25 cellular contexts compared by ENCODE assay signal in the genomic region with DNA sequence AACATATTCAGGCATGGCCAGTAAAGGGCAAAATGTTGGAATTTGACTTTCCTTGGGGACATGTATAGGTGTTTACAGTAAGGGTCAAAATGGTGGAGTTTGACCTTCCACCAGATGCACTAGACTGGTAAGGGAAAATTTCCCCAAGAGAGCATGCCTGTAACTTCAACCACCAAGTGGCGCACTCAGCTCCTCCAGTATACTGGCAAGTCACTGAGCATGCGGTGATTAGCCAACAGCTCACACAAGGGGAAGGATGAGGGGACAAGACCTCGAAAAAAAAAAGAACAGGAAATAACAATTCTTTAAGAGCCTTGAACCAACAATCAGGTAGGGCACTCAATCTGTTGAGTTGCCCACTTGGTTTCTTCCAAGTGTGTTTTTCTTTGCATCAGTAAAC.
DNase-seq lines count a peak whose midpoint lies in the region; ATAC-seq, FAIRE-seq and TF ChIP-seq lines count a peak whose summit lies in the region.
"Had no signal": no experiment of that assay in that cellular context is flagged by ENCODE, and none has a peak within 500 bp of the region (broad histone marks: within the 10 kb centered on the region; RNA-seq: fewer than 3 reads in every experiment).

No MANE protein-coding gene starts in this region.

- H3K27ac Mint-ChIP-seq in WTC11: no peak overlapping the region
- H3K27ac Mint-ChIP-seq: activated T-cell treated with anti-CD3 and anti-CD28 coated beads, Interleukin-2, amount 50 U/mL, for 72 hours; CD8-positive, alpha-beta memory T cell; T-cell had no signal

- peak; percentile 20 for TF ChIP-seq CTCF in C4-2B (conservative IDR thresholded peaks at IDR 0.05)
- no peak for TF ChIP-seq CTCF in WTC11 (IDR thresholded peaks at IDR 0.05)
- no peak for TF ChIP-seq CTCF in D721Med (IDR thresholded peaks at IDR 0.05; ENCODE audit: insufficient read depth, missing control alignments)

- H3K27ac ChIP-seq in C4-2B: no peak overlapping the region
- H3K27ac ChIP-seq: GM23248, thoracic aorta, vagina had no signal

- peaks cover 29% of the 10 kb centered on the region for H3K4me1 Mint-ChIP-seq in WTC11
- H3K4me1 Mint-ChIP-seq: CD8-positive, alpha-beta memory T cell; T-cell had no signal

- FAIRE-seq in D721Med (lab: Jason Lieb, UNC): no peak
- FAIRE-seq: kidney, TTC549 had no signal

- POLR2A ChIA-PET in WTC11 (lab: Charles Lee): no interaction called here

- peak; percentile 76 for ATAC-seq in WTC11
- ATAC-seq: activated T-cell treated with anti-CD3 and anti-CD28 coated beads, Interleukin-2, amount 50 U/mL, for 72 hours; Right ventricle myocardium inferior; T-cell had no signal

- no peak overlapping the region for H3K4me3 Mint-ChIP-seq in WTC11
- H3K4me3 Mint-ChIP-seq: activated T-cell treated with anti-CD3 and anti-CD28 coated beads, Interleukin-2, amount 50 U/mL, for 72 hours; CD8-positive, alpha-beta memory T cell; T-cell had no signal

- H3K36me3 Mint-ChIP-seq in WTC11: peaks cover 31% of the 10 kb centered on the region
- H3K36me3 Mint-ChIP-seq: CD8-positive, alpha-beta memory T cell; T-cell had no signal

- no peaks in the 10 kb centered on the region for H3K27me3 Mint-ChIP-seq in WTC11 (ENCODE audit: low read depth)
- H3K27me3 Mint-ChIP-seq: CD8-positive, alpha-beta memory T cell; T-cell had no signal

- H3K9me3 Mint-ChIP-seq in WTC11: peaks cover 53% of the 10 kb centered on the region

- CTCF ChIA-PET in WTC11 (lab: Charles Lee): no interaction called here

- DNase-seq in H4 (ENCODE audit: low spot score): peak; percentile 34
- DNase-seq in NOMO-1 treated with DMSO at 0.1 percent for 48 hours (lab: John Stamatoyannopoulos, UW; ENCODE audit: unreplicated experiment): peak; percentile 12
- DNase-seq in WTC11 (ENCODE audit: low spot score): no peak
- DNase-seq in HPDE6-E6E7 (ENCODE audit: extremely low spot score): no peak
- DNase-seq in NCI-H1092 (lab: John Stamatoyannopoulos, UW): no peak
- DNase-seq in D721Med (ENCODE audit: insufficient read length, low spot score): no peak
- DNase-seq: activated CD4-positive, alpha-beta T cell treated with anti-CD3 and anti-CD28 coated beads for 4 hours; activated naive CD4-positive, alpha-beta T cell treated with anti-CD3 and anti-CD28 coated beads, Interleukin-2, amount 50 U/mL, for 16 hours; activated T-cell treated with anti-CD3 and anti-CD28 coated beads, Interleukin-2, amount 50 U/mL, for 72 hours; CD8-positive, alpha-beta memory T cell; cortex of kidney; GM23248; kidney; NCI-H1694 treated with DMSO at 0.1 percent for 48 hours; NCI-H446 treated with DMSO at 0.1 percent for 48 hours; NK-92 treated with Interleukin-12 subunit alpha and Interleukin-12 subunit beta, amount 100 ng/mL, for 24 hours; occipital lobe; stimulated activated CD4-positive, alpha-beta T cell treated with anti-CD3 and anti-CD28 coated beads, Interleukin-4, amount 100 ng/mL, for 1 hour; stimulated activated naive CD4-positive, alpha-beta T cell; T-cell had no signal

TF ChIP-seq in WTC11, 78 proteins besides CTCF, POLR2A, EP300 and RAD21:
- no peak for TF ChIP-seq NFATC4 (CRISPR knock-in tag; IDR thresholded peaks at IDR 0.05)
- TF ChIP-seq RELA (CRISPR knock-in tag; IDR thresholded peaks at IDR 0.05; ENCODE audit: borderline replicate concordance): no peak
- TF ChIP-seq NFE2L1 (CRISPR knock-in tag; IDR thresholded peaks at IDR 0.05): no peak
- TF ChIP-seq FOXJ3 (CRISPR knock-in tag; IDR thresholded peaks at IDR 0.05; ENCODE audit: borderline replicate concordance): no peak
- no peak for TF ChIP-seq MXD4 (CRISPR knock-in tag; IDR thresholded peaks at IDR 0.05; ENCODE audit: borderline replicate concordance)
- no peak for TF ChIP-seq TP53 (CRISPR knock-in tag; IDR thresholded peaks at IDR 0.05)
- TF ChIP-seq JUN (CRISPR knock-in tag; IDR thresholded peaks at IDR 0.05): no peak
- TF ChIP-seq, protein P1, sequence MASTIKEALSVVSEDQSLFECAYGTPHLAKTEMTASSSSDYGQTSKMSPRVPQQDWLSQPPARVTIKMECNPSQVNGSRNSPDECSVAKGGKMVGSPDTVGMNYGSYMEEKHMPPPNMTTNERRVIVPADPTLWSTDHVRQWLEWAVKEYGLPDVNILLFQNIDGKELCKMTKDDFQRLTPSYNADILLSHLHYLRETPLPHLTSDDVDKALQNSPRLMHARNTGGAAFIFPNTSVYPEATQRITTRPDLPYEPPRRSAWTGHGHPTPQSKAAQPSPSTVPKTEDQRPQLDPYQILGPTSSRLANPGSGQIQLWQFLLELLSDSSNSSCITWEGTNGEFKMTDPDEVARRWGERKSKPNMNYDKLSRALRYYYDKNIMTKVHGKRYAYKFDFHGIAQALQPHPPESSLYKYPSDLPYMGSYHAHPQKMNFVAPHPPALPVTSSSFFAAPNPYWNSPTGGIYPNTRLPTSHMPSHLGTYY (CRISPR knock-in tag; IDR thresholded peaks at IDR 0.05): no peak
- no peak for TF ChIP-seq ZNF219 (CRISPR knock-in tag; IDR thresholded peaks at IDR 0.05; ENCODE audit: borderline replicate concordance)
- TF ChIP-seq NR2C2 (CRISPR knock-in tag; IDR thresholded peaks at IDR 0.05): no peak
- TF ChIP-seq, protein P2, sequence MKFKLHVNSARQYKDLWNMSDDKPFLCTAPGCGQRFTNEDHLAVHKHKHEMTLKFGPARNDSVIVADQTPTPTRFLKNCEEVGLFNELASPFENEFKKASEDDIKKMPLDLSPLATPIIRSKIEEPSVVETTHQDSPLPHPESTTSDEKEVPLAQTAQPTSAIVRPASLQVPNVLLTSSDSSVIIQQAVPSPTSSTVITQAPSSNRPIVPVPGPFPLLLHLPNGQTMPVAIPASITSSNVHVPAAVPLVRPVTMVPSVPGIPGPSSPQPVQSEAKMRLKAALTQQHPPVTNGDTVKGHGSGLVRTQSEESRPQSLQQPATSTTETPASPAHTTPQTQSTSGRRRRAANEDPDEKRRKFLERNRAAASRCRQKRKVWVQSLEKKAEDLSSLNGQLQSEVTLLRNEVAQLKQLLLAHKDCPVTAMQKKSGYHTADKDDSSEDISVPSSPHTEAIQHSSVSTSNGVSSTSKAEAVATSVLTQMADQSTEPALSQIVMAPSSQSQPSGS (CRISPR knock-in tag; IDR thresholded peaks at IDR 0.05; ENCODE audit: borderline replicate concordance, low read depth): no peak
- no peak for TF ChIP-seq FOXP4 (CRISPR knock-in tag; IDR thresholded peaks at IDR 0.05)
- TF ChIP-seq, protein P3, sequence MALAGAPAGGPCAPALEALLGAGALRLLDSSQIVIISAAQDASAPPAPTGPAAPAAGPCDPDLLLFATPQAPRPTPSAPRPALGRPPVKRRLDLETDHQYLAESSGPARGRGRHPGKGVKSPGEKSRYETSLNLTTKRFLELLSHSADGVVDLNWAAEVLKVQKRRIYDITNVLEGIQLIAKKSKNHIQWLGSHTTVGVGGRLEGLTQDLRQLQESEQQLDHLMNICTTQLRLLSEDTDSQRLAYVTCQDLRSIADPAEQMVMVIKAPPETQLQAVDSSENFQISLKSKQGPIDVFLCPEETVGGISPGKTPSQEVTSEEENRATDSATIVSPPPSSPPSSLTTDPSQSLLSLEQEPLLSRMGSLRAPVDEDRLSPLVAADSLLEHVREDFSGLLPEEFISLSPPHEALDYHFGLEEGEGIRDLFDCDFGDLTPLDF (CRISPR knock-in tag; IDR thresholded peaks at IDR 0.05): no peak
TF ChIP-seq in WTC11: peak in this region for 0.

Comparison
In these comparisons a context has a peak if more than half of its experiments do, and no peak if none do; other contexts are left out.
1. DNase-seq: peak in H4 (single experiment) and NOMO-1 treated with DMSO at 0.1 percent for 48 hours (single experiment); none in WTC11 (single experiment), HPDE6-E6E7 (single experiment), NCI-H1092 (single experiment) and D721Med (single experiment).